In genomic region chr2:154556146-154556545, GRCh38 we compare ENCODE assay signal across 33 cellular contexts.
DNase-seq lines count a peak whose midpoint lies in the region; ATAC-seq and TF ChIP-seq lines count a peak whose summit lies in the region.
"Had no signal": no experiment of that assay in that cellular context is flagged by ENCODE, and none has a peak within 500 bp of the region (broad histone marks: within the 10 kb centered on the region; RNA-seq: fewer than 3 reads in every experiment).

No MANE protein-coding gene starts in this region.

- ATAC-seq in GM18867 (IDR thresholded peaks at IDR 0.05; ENCODE audit: unreplicated experiment): peak; percentile 86
- peak; percentile 47 for ATAC-seq in GM21529 (IDR thresholded peaks at IDR 0.05; ENCODE audit: unreplicated experiment)
- peak; percentile 92 for ATAC-seq in left lung
- ATAC-seq: heart right ventricle; mucosa of descending colon; natural killer cell treated with Interleukin-12 subunit alpha and Interleukin-12 subunit beta and Interleukin-15 and Interleukin-18, amount 100 ng/mL, for 72 hours; Panc1 had no signal

- H3K27me3 ChIP-seq in left lung: no peaks in the 10 kb centered on the region
- H3K27me3 ChIP-seq: BLaER1, esophagus squamous epithelium, heart right ventricle, ovary, right atrium auricular region, spleen, transverse colon had no signal

- intact Hi-C loops in left lung (cut with DNase I): no loop called here

- no peaks in the 10 kb centered on the region for H3K4me1 ChIP-seq in left lung
- H3K4me1 ChIP-seq: BLaER1, esophagus squamous epithelium, heart right ventricle, right atrium auricular region, spleen, transverse colon had no signal

- TF ChIP-seq CTCF in left lung (IDR thresholded peaks at IDR 0.05): no peak

- H3K4me3 ChIP-seq in left lung: no peak overlapping the region
- H3K4me3 ChIP-seq: BLaER1, esophagus squamous epithelium, heart right ventricle, lung, mucosa of descending colon, ovary, right atrium auricular region, spleen, transverse colon had no signal

- H3K36me3 ChIP-seq in left lung: no peaks in the 10 kb centered on the region
- H3K36me3 ChIP-seq: BLaER1, esophagus squamous epithelium, heart right ventricle, ovary, right atrium auricular region, spleen, transverse colon, WERI-Rb-1 had no signal

- H3K9me3 ChIP-seq in left lung: no peaks in the 10 kb centered on the region
- H3K9me3 ChIP-seq: BLaER1, esophagus squamous epithelium, mucosa of descending colon, ovary, transverse colon had no signal

- no peak overlapping the region for H3K27ac ChIP-seq in left lung
- H3K27ac ChIP-seq: BLaER1, esophagus squamous epithelium, heart right ventricle, KMS-11, ovary, right atrium auricular region, spleen, transverse colon, WERI-Rb-1 had no signal

- DNase-seq in NAMALWA (ENCODE audit: low spot score) (peak; percentile 4), left lung (no peak), NCI-H345 (lab: John Stamatoyannopoulos, UW) (no peak), AG20443 (ENCODE audit: low spot score) (no peak), NK-92 (lab: John Stamatoyannopoulos, UW; ENCODE audit: unreplicated experiment) (no peak)
- DNase-seq: activated CD4-positive, alpha-beta T cell treated with anti-CD3 and anti-CD28 coated beads for 48 hours; activated CD8-positive, alpha-beta memory T cell treated with anti-CD3 and anti-CD28 coated beads for 24 hours; activated effector memory CD4-positive, alpha-beta T cell treated with anti-CD3 and anti-CD28 coated beads, Interleukin-2, amount 50 U/mL, for 16 hours; activated naive CD8-positive, alpha-beta T cell treated with anti-CD3 and anti-CD28 coated beads, Interleukin-2, amount 10 ng/mL, durations not matched to agents 7 days and 5 days; central memory CD4-positive, alpha-beta T cell; DMS153; endodermal cell; esophagus squamous epithelium; foreskin melanocyte; heart right ventricle; mucosa of descending colon; NCI-H1436; NCI-H2081 treated with DMSO at 0.1 percent for 48 hours; NK-92 treated with Interleukin-12 subunit alpha and Interleukin-12 subunit beta, amount 100 ng/mL, for 24 hours; ovary; SHP77 treated with DMSO at 0.1 percent for 48 hours; spleen; T1000; transverse colon; WERI-Rb-1 had no signal
